In the genomic region with DNA sequence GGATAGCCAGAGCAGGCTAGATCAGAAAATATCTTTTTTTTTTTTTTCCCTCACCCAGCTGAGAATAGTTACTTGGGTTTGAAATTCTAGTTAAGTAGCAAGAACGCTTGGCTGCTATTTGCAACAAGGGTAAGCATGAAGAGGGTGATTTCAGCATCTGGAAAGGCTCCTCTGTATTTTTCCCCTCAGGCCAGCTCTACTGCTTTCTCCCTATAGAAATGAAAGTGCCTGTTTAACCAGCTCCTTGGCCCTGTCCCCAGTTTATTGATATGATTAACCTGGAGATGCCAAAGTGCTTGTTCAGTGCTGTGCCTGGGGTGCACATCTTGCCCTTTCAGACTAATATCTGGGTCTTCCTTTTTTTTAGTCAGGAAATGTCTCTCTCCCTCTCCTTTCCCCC, we compare ENCODE assay signal across 13 cellular contexts. TPM values are rescaled to one million over a fixed set of nuclear protein-coding genes. Genes with fewer than 3 reads are reported as not detected.
A peak's percentile ranks its signal among the peaks of the same experiment; 100 is the strongest.
DNase-seq lines count a peak whose midpoint lies in the region; ATAC-seq and TF ChIP-seq lines count a peak whose summit lies in the region.
"Had no signal": no experiment of that assay in that cellular context is flagged by ENCODE, and none has a peak within 500 bp of the region (broad histone marks: within the 10 kb centered on the region; RNA-seq: fewer than 3 reads in every experiment).

No MANE protein-coding gene starts in this region.

- H3K9me3 ChIP-seq in ascending aorta: no peaks in the 10 kb centered on the region
- H3K9me3 ChIP-seq: vagina had no signal

- peak overlapping the region; percentile 55 to 65 for H3K27ac ChIP-seq in ascending aorta
- peak overlapping the region; percentile 42 for H3K27ac ChIP-seq in rectal smooth muscle tissue (ENCODE audit: low read depth, low read length)
- H3K27ac ChIP-seq: vagina had no signal

- DNase-seq in EH (ENCODE audit: low read depth) (peak; percentile 32), ascending aorta (ENCODE audit: low spot score in 2 of 2) (no peak), fibroblast of the conjunctiva (ENCODE audit: low read depth) (peak; percentile 67), AML-193 (lab: John Stamatoyannopoulos, UW) (no peak), anterior cingulate cortex (lab: John Stamatoyannopoulos, UW) (no peak)
- no peak for DNase-seq in effector CD4-positive, alpha-beta T cell
- DNase-seq: foreskin melanocyte, left colon, NCI-H187 treated with DMSO at 0.1 percent for 48 hours, T1000 had no signal

- no peak for TF ChIP-seq CTCF in ascending aorta (IDR thresholded peaks at IDR 0.05)

- peak overlapping the region in 1 of 2 donors; percentile 28 for H3K4me3 ChIP-seq in ascending aorta
- H3K4me3 ChIP-seq in rectal smooth muscle tissue (ENCODE audit: low read length): no peak overlapping the region
- H3K4me3 ChIP-seq: vagina had no signal

- H3K36me3 ChIP-seq in ascending aorta (peaks cover 90 to 92% of the 10 kb centered on the region in 2 donors), rectal smooth muscle tissue (ENCODE audit: control insufficient read depth, insufficient read depth, low read length) (peaks cover 67% of the 10 kb centered on the region)

- H3K9ac ChIP-seq in rectal smooth muscle tissue (ENCODE audit: low read length): no peak overlapping the region

- intact Hi-C loops in ascending aorta (cut with DNase I): no loop called here

- H3K27me3 ChIP-seq in ascending aorta (no peaks in the 10 kb centered on the region), rectal smooth muscle tissue (ENCODE audit: control insufficient read depth, insufficient read depth, low read length) (no peaks in the 10 kb centered on the region)
- H3K27me3 ChIP-seq: vagina had no signal

- peaks cover 7 to 8% of the 10 kb centered on the region in 2 donors for H3K4me1 ChIP-seq in ascending aorta
- peaks cover 7% of the 10 kb centered on the region for H3K4me1 ChIP-seq in rectal smooth muscle tissue (ENCODE audit: control insufficient read depth, insufficient read depth, low read length)
- H3K4me1 ChIP-seq: vagina had no signal

- no peak for ATAC-seq in HG03521 (IDR thresholded peaks at IDR 0.05; ENCODE audit: unreplicated experiment)
- ATAC-seq: left colon had no signal

RNA-seq across cellular contexts. Expression of gene AP3M1, which starts 37.1 kb away (rescaled TPM):
- total RNA-seq in ascending aorta: 11.9 TPM

RNA-seq across cellular contexts. Expression of gene ADK, which starts 37.5 kb away (rescaled TPM):
- 2.4 TPM for total RNA-seq in ascending aorta

Comparison
In these comparisons a context has a peak if more than half of its experiments do, and no peak if none do; other contexts are left out.
1. DNase-seq: peak in EH (single experiment) and fibroblast of the conjunctiva (single experiment); none in ascending aorta (0 of 2), AML-193 (0 of 2), effector CD4-positive, alpha-beta T cell (single experiment) and anterior cingulate cortex (0 of 58).